4 cellular contexts compared by ENCODE assay signal in genomic region chr10:69251417-69251816, GRCh38. TPM values are rescaled to one million over a fixed set of nuclear protein-coding genes. Genes with fewer than 3 reads are reported as not detected.
"Had no signal": no experiment of that assay in that cellular context is flagged by ENCODE, and none has a peak within 500 bp of the region (broad histone marks: within the 10 kb centered on the region; RNA-seq: fewer than 3 reads in every experiment).

No MANE protein-coding gene starts in this region.

RNA-seq across cellular contexts. Expression of gene HKDC1, which starts 31.3 kb away (rescaled TPM):
- total RNA-seq: aorta, ascending aorta, cardiac muscle cell, cardiac septum had no signal
- polyA plus RNA-seq: cardiac muscle cell had no signal
